16 cellular contexts compared by ENCODE assay signal in genomic region chr14:38129705-38130104, GRCh38.
DNase-seq lines count a peak whose midpoint lies in the region; ATAC-seq and TF ChIP-seq lines count a peak whose summit lies in the region.
"Had no signal": no experiment of that assay in that cellular context is flagged by ENCODE, and none has a peak within 500 bp of the region (broad histone marks: within the 10 kb centered on the region; RNA-seq: fewer than 3 reads in every experiment).

No MANE protein-coding gene starts in this region.

- no peaks in the 10 kb centered on the region for H3K27me3 Mint-ChIP-seq in activated T-cell treated with anti-CD3 and anti-CD28 coated beads, Interleukin-2, amount 50 U/mL, for 4 hours (ENCODE audit: low read depth)
- H3K27me3 Mint-ChIP-seq in T-cell (no peaks in the 10 kb centered on the region), chondrocyte (ENCODE audit: low read depth) (no peaks in the 10 kb centered on the region)
- H3K27me3 Mint-ChIP-seq: memory B cell, naive B cell had no signal

- H3K9me3 Mint-ChIP-seq in activated T-cell treated with anti-CD3 and anti-CD28 coated beads, Interleukin-2, amount 50 U/mL, for 4 hours: no peaks in the 10 kb centered on the region
- H3K9me3 Mint-ChIP-seq in T-cell (peaks cover 0 to 5% (median 0%) of the 10 kb centered on the region in 3 donors), chondrocyte (ENCODE audit: low read depth) (peaks cover 5% of the 10 kb centered on the region)

- H3K27ac Mint-ChIP-seq in T-cell (peak overlapping the region; percentile 62 to 80), chondrocyte (ENCODE audit: unreplicated experiment) (no peak overlapping the region)
- H3K27ac Mint-ChIP-seq: memory B cell had no signal

- ATAC-seq in activated T-cell treated with anti-CD3 and anti-CD28 coated beads, Interleukin-2, amount 50 U/mL, for 4 hours: peak; percentile 57 to 83
- ATAC-seq in T-cell (replicated peaks in 1 of 4): peak in 2 of 4 experiments; percentile 64 to 74
- no peak for ATAC-seq in HG03108 (IDR thresholded peaks at IDR 0.05; ENCODE audit: unreplicated experiment)
- ATAC-seq in HG03342 (IDR thresholded peaks at IDR 0.05; ENCODE audit: unreplicated experiment): no peak
- ATAC-seq: foreskin keratinocyte had no signal

- peaks cover 28% of the 10 kb centered on the region for H3K4me1 Mint-ChIP-seq in activated T-cell treated with anti-CD3 and anti-CD28 coated beads, Interleukin-2, amount 50 U/mL, for 4 hours (ENCODE audit: low read depth)
- H3K4me1 Mint-ChIP-seq in T-cell: peaks cover 27 to 35% (median 34%) of the 10 kb centered on the region in 3 donors
- no peaks in the 10 kb centered on the region for H3K4me1 Mint-ChIP-seq in chondrocyte (ENCODE audit: low read depth)
- H3K4me1 Mint-ChIP-seq: memory B cell had no signal

- POLR2A ChIA-PET in T-cell (lab: Charles Lee): no interaction called here

- DNase-seq in activated T-cell treated with anti-CD3 and anti-CD28 coated beads, Interleukin-2, amount 50 U/mL, for 4 hours: peak; percentile 13
- no peak for DNase-seq in activated T-cell treated with anti-CD3 and anti-CD28 coated beads for 4 hours
- peak in 15 of 34 experiments; percentile 0 to 25 (median 7) for DNase-seq in T-cell
- DNase-seq in chondrocyte (ENCODE audit: low spot score): peak; percentile 53
- peak; percentile 10 for DNase-seq in stimulated activated naive CD4-positive, alpha-beta T cell treated with Interleukin-2 at 50 U/mL for 16 hours (lab: John Stamatoyannopoulos, UW)
- DNase-seq in COLO829 (ENCODE audit: low spot score): no peak
- DNase-seq: Caco-2, dermis blood vessel endothelial cell, foreskin keratinocyte, hypothalamus, naive B cell, NCI-H1930, stomach had no signal

- H3K36me3 Mint-ChIP-seq in activated T-cell treated with anti-CD3 and anti-CD28 coated beads, Interleukin-2, amount 50 U/mL, for 4 hours (ENCODE audit: insufficient read depth): no peaks in the 10 kb centered on the region
- no peaks in the 10 kb centered on the region for H3K36me3 Mint-ChIP-seq in T-cell
- no peaks in the 10 kb centered on the region for H3K36me3 Mint-ChIP-seq in chondrocyte (ENCODE audit: low read depth)
- H3K36me3 Mint-ChIP-seq: memory B cell, naive B cell had no signal

- TF ChIP-seq CTCF in chondrocyte (IDR thresholded peaks at IDR 0.05): no peak

- CTCF ChIA-PET in T-cell (lab: Charles Lee): no interaction called here

- peak overlapping the region; percentile 1 for H3K4me3 Mint-ChIP-seq in activated T-cell treated with anti-CD3 and anti-CD28 coated beads, Interleukin-2, amount 50 U/mL, for 4 hours
- H3K4me3 Mint-ChIP-seq in T-cell: peak overlapping the region in 1 of 3 donors; percentile 43
- no peak overlapping the region for H3K4me3 Mint-ChIP-seq in chondrocyte (ENCODE audit: unreplicated experiment)
- H3K4me3 Mint-ChIP-seq: memory B cell, naive B cell had no signal

Comparison
In these comparisons a context has a peak if more than half of its experiments do, and no peak if none do; other contexts are left out.
1. DNase-seq: peak in activated T-cell treated with anti-CD3 and anti-CD28 coated beads, Interleukin-2, amount 50 U/mL, for 4 hours (single experiment), chondrocyte (single experiment) and stimulated activated naive CD4-positive, alpha-beta T cell treated with Interleukin-2 at 50 U/mL for 16 hours (single experiment); none in activated T-cell treated with anti-CD3 and anti-CD28 coated beads for 4 hours (single experiment) and COLO829 (single experiment).
2. ATAC-seq: peak in activated T-cell treated with anti-CD3 and anti-CD28 coated beads, Interleukin-2, amount 50 U/mL, for 4 hours (2 of 2); none in HG03108 (single experiment) and HG03342 (single experiment).